In the genomic region with DNA sequence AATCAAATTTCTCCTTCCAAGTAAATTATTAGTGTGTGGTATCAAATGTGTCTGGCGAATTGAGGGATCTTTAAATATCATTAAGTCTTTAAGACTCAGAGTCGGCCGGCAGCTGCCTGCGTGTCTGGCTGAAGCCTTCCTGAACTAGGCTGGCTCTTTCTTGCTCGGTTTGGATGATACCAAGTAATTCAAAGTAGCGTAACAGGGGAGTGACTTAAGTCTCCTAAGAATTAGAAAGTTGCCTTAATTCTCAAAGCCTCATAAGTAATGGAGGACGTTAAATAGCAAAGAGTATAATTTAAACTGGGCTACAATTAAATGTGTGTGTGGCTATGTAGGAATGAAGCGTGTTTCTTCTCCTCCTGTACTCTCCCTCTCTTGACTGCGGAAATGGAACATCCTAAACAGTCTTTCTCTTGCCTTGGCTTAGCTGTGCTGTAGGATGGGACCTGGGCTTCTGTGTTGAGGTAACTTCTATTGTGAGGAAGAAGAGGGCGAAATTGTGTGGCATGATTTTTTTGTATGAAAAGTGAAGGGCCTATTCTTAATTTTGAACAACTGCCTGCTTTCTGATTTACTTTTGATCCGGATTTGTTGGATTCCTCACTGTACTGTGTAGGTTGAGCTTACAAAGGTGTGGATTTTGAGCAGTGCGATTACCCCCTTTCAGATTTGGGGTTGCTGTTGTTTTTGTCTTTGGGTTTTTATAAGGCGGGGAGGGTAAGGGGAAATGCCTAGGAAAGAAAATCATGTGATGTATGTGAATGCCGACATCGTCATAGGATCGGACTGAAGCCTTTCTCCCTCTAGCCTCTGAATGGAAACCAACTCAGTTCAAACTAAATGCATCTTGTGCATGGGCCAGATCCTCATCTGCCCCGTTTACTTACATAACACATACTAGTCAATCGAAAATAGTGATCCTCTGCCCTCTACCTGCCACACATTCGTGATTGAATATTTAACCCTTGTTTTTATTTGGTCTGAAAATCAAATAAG, we compare ENCODE assay signal across 1 cellular context.
A peak's percentile ranks its signal among the peaks of the same experiment; 100 is the strongest.
TF ChIP-seq lines count a peak whose summit lies in the region.

No MANE protein-coding gene starts in this region.

TF ChIP-seq in GM12878, 131 proteins besides CTCF, POLR2A, EP300 and RAD21 (continued from another document and continues in another):
- TF ChIP-seq, protein P1, sequence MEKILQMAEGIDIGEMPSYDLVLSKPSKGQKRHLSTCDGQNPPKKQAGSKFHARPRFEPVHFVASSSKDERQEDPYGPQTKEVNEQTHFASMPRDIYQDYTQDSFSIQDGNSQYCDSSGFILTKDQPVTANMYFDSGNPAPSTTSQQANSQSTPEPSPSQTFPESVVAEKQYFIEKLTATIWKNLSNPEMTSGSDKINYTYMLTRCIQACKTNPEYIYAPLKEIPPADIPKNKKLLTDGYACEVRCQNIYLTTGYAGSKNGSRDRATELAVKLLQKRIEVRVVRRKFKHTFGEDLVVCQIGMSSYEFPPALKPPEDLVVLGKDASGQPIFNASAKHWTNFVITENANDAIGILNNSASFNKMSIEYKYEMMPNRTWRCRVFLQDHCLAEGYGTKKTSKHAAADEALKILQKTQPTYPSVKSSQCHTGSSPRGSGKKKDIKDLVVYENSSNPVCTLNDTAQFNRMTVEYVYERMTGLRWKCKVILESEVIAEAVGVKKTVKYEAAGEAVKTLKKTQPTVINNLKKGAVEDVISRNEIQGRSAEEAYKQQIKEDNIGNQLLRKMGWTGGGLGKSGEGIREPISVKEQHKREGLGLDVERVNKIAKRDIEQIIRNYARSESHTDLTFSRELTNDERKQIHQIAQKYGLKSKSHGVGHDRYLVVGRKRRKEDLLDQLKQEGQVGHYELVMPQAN (conservative IDR thresholded peaks at IDR 0.05) = 0 out of 2 replicates have a peak, but pooled peaks have one; percentile 12
- TF ChIP-seq JUNB (IDR thresholded peaks at IDR 0.05) (no peak), NFYA (IDR thresholded peaks at IDR 0.05; ENCODE audit: borderline replicate concordance, low read depth, low read length) (no peak), POLR2AphosphoS5 (IDR thresholded peaks at IDR 0.05; ENCODE audit: low read length) (peak; percentile 88), TAF1 (IDR thresholded peaks at IDR 0.05; ENCODE audit: borderline replicate concordance, low read depth, low read length) (peak; percentile 90), BHLHE40 (IDR thresholded peaks at IDR 0.05; ENCODE audit: borderline replicate concordance in 1 of 2, low read depth in 2 of 2, low read length in 1 of 2) (peak; percentile 97 to 98), KLF5 (IDR thresholded peaks at IDR 0.05; ENCODE audit: partially characterized antibody) (peak; percentile 99), NBN (IDR thresholded peaks at IDR 0.05) (peak; percentile 92), SMAD1 (IDR thresholded peaks at IDR 0.05; ENCODE audit: low read depth, partially characterized antibody) (peak; percentile 14), FOXM1 (IDR thresholded peaks at IDR 0.05; ENCODE audit: low read depth, low read length) (peak; percentile 37; the same call in 1 of the 2 replicates), ZBED1 (IDR thresholded peaks at IDR 0.05; ENCODE audit: borderline replicate concordance) (no peak), SP1 (IDR thresholded peaks at IDR 0.05; ENCODE audit: low read depth, low read length) (peak; percentile 31), SIX5 (IDR thresholded peaks at IDR 0.05; ENCODE audit: low read depth, low read length, severe bottlenecking) (peak; percentile 44), GATAD2B (conservative IDR thresholded peaks at IDR 0.05; ENCODE audit: low read depth) (no peak), IKZF2 (IDR thresholded peaks at IDR 0.05) (peak in 1 of 2 experiments; percentile 23; a peak in 1 of 4 replicates), ATF7 (IDR thresholded peaks at IDR 0.05; ENCODE audit: low read depth) (peak; percentile 100), BCLAF1 (IDR thresholded peaks at IDR 0.05) (peak; percentile 96), ZNF207 (IDR thresholded peaks at IDR 0.05; ENCODE audit: borderline replicate concordance) (no peak; the same call in 1 of the 2 replicates), HDAC6 (IDR thresholded peaks at IDR 0.05; ENCODE audit: unreplicated experiment) (no peak), JUND (IDR thresholded peaks at IDR 0.05; ENCODE audit: low read depth, low read length) (peak; percentile 98), TCF12 (IDR thresholded peaks at IDR 0.05; ENCODE audit: low read depth, low read length) (no peak), ESRRA (IDR thresholded peaks at IDR 0.05; ENCODE audit: low read length) (no peak), POU2F2 (IDR thresholded peaks at IDR 0.05; ENCODE audit: borderline replicate concordance, low read depth, low read length) (peak; percentile 31; the same call in 1 of the 3 replicates), CHD1 (IDR thresholded peaks at IDR 0.05; ENCODE audit: low read depth, low read length) (peak; percentile 99)
- TF ChIP-seq, protein P2, sequence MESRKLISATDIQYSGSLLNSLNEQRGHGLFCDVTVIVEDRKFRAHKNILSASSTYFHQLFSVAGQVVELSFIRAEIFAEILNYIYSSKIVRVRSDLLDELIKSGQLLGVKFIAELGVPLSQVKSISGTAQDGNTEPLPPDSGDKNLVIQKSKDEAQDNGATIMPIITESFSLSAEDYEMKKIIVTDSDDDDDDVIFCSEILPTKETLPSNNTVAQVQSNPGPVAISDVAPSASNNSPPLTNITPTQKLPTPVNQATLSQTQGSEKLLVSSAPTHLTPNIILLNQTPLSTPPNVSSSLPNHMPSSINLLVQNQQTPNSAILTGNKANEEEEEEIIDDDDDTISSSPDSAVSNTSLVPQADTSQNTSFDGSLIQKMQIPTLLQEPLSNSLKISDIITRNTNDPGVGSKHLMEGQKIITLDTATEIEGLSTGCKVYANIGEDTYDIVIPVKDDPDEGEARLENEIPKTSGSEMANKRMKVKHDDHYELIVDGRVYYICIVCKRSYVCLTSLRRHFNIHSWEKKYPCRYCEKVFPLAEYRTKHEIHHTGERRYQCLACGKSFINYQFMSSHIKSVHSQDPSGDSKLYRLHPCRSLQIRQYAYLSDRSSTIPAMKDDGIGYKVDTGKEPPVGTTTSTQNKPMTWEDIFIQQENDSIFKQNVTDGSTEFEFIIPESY (IDR thresholded peaks at IDR 0.05) = 0 out of 2 replicates have a peak, but pooled peaks have one; percentile 4
- TF ChIP-seq, protein P3, sequence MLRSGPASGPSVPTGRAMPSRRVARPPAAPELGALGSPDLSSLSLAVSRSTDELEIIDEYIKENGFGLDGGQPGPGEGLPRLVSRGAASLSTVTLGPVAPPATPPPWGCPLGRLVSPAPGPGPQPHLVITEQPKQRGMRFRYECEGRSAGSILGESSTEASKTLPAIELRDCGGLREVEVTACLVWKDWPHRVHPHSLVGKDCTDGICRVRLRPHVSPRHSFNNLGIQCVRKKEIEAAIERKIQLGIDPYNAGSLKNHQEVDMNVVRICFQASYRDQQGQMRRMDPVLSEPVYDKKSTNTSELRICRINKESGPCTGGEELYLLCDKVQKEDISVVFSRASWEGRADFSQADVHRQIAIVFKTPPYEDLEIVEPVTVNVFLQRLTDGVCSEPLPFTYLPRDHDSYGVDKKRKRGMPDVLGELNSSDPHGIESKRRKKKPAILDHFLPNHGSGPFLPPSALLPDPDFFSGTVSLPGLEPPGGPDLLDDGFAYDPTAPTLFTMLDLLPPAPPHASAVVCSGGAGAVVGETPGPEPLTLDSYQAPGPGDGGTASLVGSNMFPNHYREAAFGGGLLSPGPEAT (IDR thresholded peaks at IDR 0.05; ENCODE audit: low read depth) = peak; percentile 92; the same call in 1 of the 2 replicates
- TF ChIP-seq, protein P4, sequence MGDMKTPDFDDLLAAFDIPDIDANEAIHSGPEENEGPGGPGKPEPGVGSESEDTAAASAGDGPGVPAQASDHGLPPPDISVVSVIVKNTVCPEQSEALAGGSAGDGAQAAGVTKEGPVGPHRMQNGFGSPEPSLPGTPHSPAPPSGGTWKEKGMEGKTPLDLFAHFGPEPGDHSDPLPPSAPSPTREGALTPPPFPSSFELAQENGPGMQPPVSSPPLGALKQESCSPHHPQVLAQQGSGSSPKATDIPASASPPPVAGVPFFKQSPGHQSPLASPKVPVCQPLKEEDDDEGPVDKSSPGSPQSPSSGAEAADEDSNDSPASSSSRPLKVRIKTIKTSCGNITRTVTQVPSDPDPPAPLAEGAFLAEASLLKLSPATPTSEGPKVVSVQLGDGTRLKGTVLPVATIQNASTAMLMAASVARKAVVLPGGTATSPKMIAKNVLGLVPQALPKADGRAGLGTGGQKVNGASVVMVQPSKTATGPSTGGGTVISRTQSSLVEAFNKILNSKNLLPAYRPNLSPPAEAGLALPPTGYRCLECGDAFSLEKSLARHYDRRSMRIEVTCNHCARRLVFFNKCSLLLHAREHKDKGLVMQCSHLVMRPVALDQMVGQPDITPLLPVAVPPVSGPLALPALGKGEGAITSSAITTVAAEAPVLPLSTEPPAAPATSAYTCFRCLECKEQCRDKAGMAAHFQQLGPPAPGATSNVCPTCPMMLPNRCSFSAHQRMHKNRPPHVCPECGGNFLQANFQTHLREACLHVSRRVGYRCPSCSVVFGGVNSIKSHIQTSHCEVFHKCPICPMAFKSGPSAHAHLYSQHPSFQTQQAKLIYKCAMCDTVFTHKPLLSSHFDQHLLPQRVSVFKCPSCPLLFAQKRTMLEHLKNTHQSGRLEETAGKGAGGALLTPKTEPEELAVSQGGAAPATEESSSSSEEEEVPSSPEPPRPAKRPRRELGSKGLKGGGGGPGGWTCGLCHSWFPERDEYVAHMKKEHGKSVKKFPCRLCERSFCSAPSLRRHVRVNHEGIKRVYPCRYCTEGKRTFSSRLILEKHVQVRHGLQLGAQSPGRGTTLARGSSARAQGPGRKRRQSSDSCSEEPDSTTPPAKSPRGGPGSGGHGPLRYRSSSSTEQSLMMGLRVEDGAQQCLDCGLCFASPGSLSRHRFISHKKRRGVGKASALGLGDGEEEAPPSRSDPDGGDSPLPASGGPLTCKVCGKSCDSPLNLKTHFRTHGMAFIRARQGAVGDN (IDR thresholded peaks at IDR 0.05) = 0 out of 2 replicates have a peak, but pooled peaks have one; percentile 55
- TF ChIP-seq, protein P5, sequence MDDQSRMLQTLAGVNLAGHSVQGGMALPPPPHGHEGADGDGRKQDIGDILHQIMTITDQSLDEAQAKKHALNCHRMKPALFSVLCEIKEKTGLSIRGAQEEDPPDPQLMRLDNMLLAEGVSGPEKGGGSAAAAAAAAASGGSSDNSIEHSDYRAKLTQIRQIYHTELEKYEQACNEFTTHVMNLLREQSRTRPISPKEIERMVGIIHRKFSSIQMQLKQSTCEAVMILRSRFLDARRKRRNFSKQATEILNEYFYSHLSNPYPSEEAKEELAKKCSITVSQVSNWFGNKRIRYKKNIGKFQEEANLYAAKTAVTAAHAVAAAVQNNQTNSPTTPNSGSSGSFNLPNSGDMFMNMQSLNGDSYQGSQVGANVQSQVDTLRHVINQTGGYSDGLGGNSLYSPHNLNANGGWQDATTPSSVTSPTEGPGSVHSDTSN (IDR thresholded peaks at IDR 0.05; ENCODE audit: insufficient replicate concordance, low read depth, low read length) = no peak
- TF ChIP-seq, protein P6, sequence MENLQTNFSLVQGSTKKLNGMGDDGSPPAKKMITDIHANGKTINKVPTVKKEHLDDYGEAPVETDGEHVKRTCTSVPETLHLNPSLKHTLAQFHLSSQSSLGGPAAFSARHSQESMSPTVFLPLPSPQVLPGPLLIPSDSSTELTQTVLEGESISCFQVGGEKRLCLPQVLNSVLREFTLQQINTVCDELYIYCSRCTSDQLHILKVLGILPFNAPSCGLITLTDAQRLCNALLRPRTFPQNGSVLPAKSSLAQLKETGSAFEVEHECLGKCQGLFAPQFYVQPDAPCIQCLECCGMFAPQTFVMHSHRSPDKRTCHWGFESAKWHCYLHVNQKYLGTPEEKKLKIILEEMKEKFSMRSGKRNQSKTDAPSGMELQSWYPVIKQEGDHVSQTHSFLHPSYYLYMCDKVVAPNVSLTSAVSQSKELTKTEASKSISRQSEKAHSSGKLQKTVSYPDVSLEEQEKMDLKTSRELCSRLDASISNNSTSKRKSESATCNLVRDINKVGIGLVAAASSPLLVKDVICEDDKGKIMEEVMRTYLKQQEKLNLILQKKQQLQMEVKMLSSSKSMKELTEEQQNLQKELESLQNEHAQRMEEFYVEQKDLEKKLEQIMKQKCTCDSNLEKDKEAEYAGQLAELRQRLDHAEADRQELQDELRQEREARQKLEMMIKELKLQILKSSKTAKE (IDR thresholded peaks at IDR 0.05; ENCODE audit: low read depth, poor library complexity, severe bottlenecking) = peak; percentile 98
- TF ChIP-seq, protein P7, sequence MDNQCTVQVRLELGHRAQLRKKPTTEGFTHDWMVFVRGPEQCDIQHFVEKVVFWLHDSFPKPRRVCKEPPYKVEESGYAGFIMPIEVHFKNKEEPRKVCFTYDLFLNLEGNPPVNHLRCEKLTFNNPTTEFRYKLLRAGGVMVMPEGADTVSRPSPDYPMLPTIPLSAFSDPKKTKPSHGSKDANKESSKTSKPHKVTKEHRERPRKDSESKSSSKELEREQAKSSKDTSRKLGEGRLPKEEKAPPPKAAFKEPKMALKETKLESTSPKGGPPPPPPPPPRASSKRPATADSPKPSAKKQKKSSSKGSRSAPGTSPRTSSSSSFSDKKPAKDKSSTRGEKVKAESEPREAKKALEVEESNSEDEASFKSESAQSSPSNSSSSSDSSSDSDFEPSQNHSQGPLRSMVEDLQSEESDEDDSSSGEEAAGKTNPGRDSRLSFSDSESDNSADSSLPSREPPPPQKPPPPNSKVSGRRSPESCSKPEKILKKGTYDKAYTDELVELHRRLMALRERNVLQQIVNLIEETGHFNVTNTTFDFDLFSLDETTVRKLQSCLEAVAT (IDR thresholded peaks at IDR 0.05) = no peak; the same call in 1 of the 2 replicates
